13 cellular contexts compared by ENCODE assay signal in genomic region chr9:137235424-137236237, GRCh38. TPM values are rescaled to one million over a fixed set of nuclear protein-coding genes. Genes with fewer than 3 reads are reported as not detected.
DNase-seq lines count a peak whose midpoint lies in the region; ATAC-seq and TF ChIP-seq lines count a peak whose summit lies in the region.
"Had no signal": no experiment of that assay in that cellular context is flagged by ENCODE, and none has a peak within 500 bp of the region (broad histone marks: within the 10 kb centered on the region; RNA-seq: fewer than 3 reads in every experiment).

No MANE protein-coding gene starts in this region.

- H3K4me1 Mint-ChIP-seq in type B pancreatic cell (ENCODE audit: unreplicated experiment): peaks cover 5% of the 10 kb centered on the region
- peaks cover 12% of the 10 kb centered on the region for H3K4me1 Mint-ChIP-seq in stimulated activated effector memory CD8-positive, alpha-beta T cell treated with anti-CD3 and anti-CD28 coated beads, Interleukin-12 subunit alpha, Interleukin-12 subunit beta, amount 100 ng/mL, for 72 hours

- H3K4me1 ChIP-seq in left ventricle myocardium inferior (peaks cover 53% of the 10 kb centered on the region), right cardiac atrium (ENCODE audit: control insufficient read depth, insufficient read depth, low read length) (no peaks in the 10 kb centered on the region)

- POLR2A ChIA-PET in RWPE1 (lab: Yijun Ruan, JAX; ENCODE audit: low non-redundant PET): interaction anchor here (0.6 to 1.2 kb wide), 2 partner anchors 41 to 150 kb away, joined by 3 to 6 read pairs; no protein-coding TSS in a partner anchor

- H3K9me3 ChIP-seq in left ventricle myocardium inferior (replicated peaks): no peaks in the 10 kb centered on the region
- H3K9me3 ChIP-seq in right cardiac atrium (ENCODE audit: control insufficient read depth, low read length): no peaks in the 10 kb centered on the region
- H3K9me3 ChIP-seq: MG63 had no signal

- H3K27ac ChIP-seq in left ventricle myocardium inferior (replicated peaks): no peak overlapping the region
- H3K27ac ChIP-seq in right cardiac atrium (ENCODE audit: low read length): no peak overlapping the region
- 0 out of 2 replicates have a peak overlapping the region, but pooled peaks have one; percentile 100 for H3K27ac ChIP-seq in RWPE1

- H3K4me3 Mint-ChIP-seq in type B pancreatic cell: peak overlapping the region; percentile 34
- H3K4me3 Mint-ChIP-seq in stimulated activated effector memory CD8-positive, alpha-beta T cell treated with anti-CD3 and anti-CD28 coated beads, Interleukin-12 subunit alpha, Interleukin-12 subunit beta, amount 100 ng/mL, for 72 hours: no peak overlapping the region

- H3K36me3 Mint-ChIP-seq in type B pancreatic cell: no peaks in the 10 kb centered on the region
- H3K36me3 Mint-ChIP-seq in stimulated activated effector memory CD8-positive, alpha-beta T cell treated with anti-CD3 and anti-CD28 coated beads, Interleukin-12 subunit alpha, Interleukin-12 subunit beta, amount 100 ng/mL, for 72 hours: peaks cover 7% of the 10 kb centered on the region

- intact Hi-C loops in left ventricle myocardium inferior (cut with micrococcal nuclease) (loop anchor here (5.0 kb wide), 1 partner anchor 118 kb away; no protein-coding TSS in a partner anchor), right cardiac atrium (cut with DNase I) (no loop called here)

- H3K27me3 ChIP-seq in left ventricle myocardium inferior (ENCODE audit: low read depth): peaks cover 52% of the 10 kb centered on the region
- no peaks in the 10 kb centered on the region for H3K27me3 ChIP-seq in right cardiac atrium (ENCODE audit: control insufficient read depth, insufficient read depth)
- H3K27me3 ChIP-seq: MG63 had no signal

- H3K27ac Mint-ChIP-seq in type B pancreatic cell: peak overlapping the region; percentile 46
- no peak overlapping the region for H3K27ac Mint-ChIP-seq in stimulated activated effector memory CD8-positive, alpha-beta T cell treated with anti-CD3 and anti-CD28 coated beads, Interleukin-12 subunit alpha, Interleukin-12 subunit beta, amount 100 ng/mL, for 72 hours

- DNase-seq in left ventricle myocardium inferior (no peak), right cardiac atrium (no peak), RWPE1 (ENCODE audit: low spot score) (no peak), left kidney (ENCODE audit: low read depth, low spot score) (peak; percentile 28), type B pancreatic cell (ENCODE audit: extremely low spot score, unreplicated experiment) (no peak), NCI-H1436 treated with DMSO at 0.1 percent for 48 hours (lab: John Stamatoyannopoulos, UW) (no peak)
- no peak for DNase-seq in stimulated activated effector memory CD8-positive, alpha-beta T cell treated with anti-CD3 and anti-CD28 coated beads, Interleukin-12 subunit alpha, Interleukin-12 subunit beta, amount 100 ng/mL, for 72 hours (ENCODE audit: low spot score in 2 of 2)
- no peak for DNase-seq in activated CD4-positive, alpha-beta T cell treated with anti-CD3 and anti-CD28 coated beads for 48 hours

- no peaks in the 10 kb centered on the region for H3K9me3 Mint-ChIP-seq in type B pancreatic cell
- H3K9me3 Mint-ChIP-seq in stimulated activated effector memory CD8-positive, alpha-beta T cell treated with anti-CD3 and anti-CD28 coated beads, Interleukin-12 subunit alpha, Interleukin-12 subunit beta, amount 100 ng/mL, for 72 hours: no peaks in the 10 kb centered on the region

- H3K36me3 ChIP-seq in left ventricle myocardium inferior: no peaks in the 10 kb centered on the region
- H3K36me3 ChIP-seq: MG63 had no signal

- CTCF ChIA-PET in RWPE1 (lab: Yijun Ruan, JAX): interaction anchor here (0.6 to 3.3 kb wide), 27 partner anchors 9 to 259 kb away, joined by 3 to 24 read pairs (median 6); partner anchors contain the start of genes CYSRT1, DPP7, GRIN1 and LRRC26

- H3K4me3 ChIP-seq in left ventricle myocardium inferior (peak overlapping the region; percentile 50), right cardiac atrium (ENCODE audit: low read length) (no peak overlapping the region)
- H3K4me3 ChIP-seq: lung, MG63 had no signal

- WGBS in right cardiac atrium: 64% methylated on average over 35 of the region's 35 CpGs

- H3K27me3 Mint-ChIP-seq in type B pancreatic cell: no peaks in the 10 kb centered on the region

- no peak for TF ChIP-seq CTCF in left ventricle myocardium inferior (IDR thresholded peaks at IDR 0.05; ENCODE audit: borderline replicate concordance)
- no peak for TF ChIP-seq CTCF in RWPE1 (conservative IDR thresholded peaks at IDR 0.05; ENCODE audit: low read depth)
- TF ChIP-seq CTCF in type B pancreatic cell (conservative IDR thresholded peaks at IDR 0.05): peak; percentile 24

- ATAC-seq in right cardiac atrium: no peak
- ATAC-seq in stimulated activated effector memory CD8-positive, alpha-beta T cell treated with anti-CD3 and anti-CD28 coated beads, Interleukin-12 subunit alpha, Interleukin-12 subunit beta, amount 100 ng/mL, for 72 hours: no peak

RNA-seq across cellular contexts. Expression of gene SLC34A3, which starts 4.9 kb away (rescaled TPM):
- total RNA-seq in left ventricle myocardium inferior (not detected), right cardiac atrium (not detected), type B pancreatic cell (ENCODE audit: low replicate concordance) (0.41 and 0.81 TPM in 2 replicates)
- not detected for polyA plus RNA-seq in right cardiac atrium
- total RNA-seq: bronchial epithelial cell, endothelial cell of umbilical vein had no signal
- polyA plus RNA-seq: endothelial cell of umbilical vein had no signal

RNA-seq across cellular contexts. Expression of gene TUBB4B, which starts 5.5 kb away (rescaled TPM):
- 463 TPM for total RNA-seq in left ventricle myocardium inferior
- total RNA-seq in right cardiac atrium: 100 to 1,000 TPM; 203 to 461 (median 332) TPM
- 591 TPM for polyA plus RNA-seq in right cardiac atrium
- 326 and 349 TPM in 2 replicates for total RNA-seq in type B pancreatic cell (ENCODE audit: low replicate concordance)

RNA-seq across cellular contexts. Expression of gene RNF224, which starts 8.3 kb away (rescaled TPM):
- not detected for total RNA-seq in left ventricle myocardium inferior
- total RNA-seq in right cardiac atrium: not detected
- 0.09 TPM for polyA plus RNA-seq in right cardiac atrium
- total RNA-seq in type B pancreatic cell (ENCODE audit: low replicate concordance): 0.36 and 0.48 TPM in 2 replicates
- total RNA-seq: endothelial cell of umbilical vein, occipital lobe had no signal
- polyA plus RNA-seq: endothelial cell of umbilical vein had no signal

RNA-seq across cellular contexts. Expression of gene CYSRT1, which starts 10.7 kb away (rescaled TPM):
- total RNA-seq in left ventricle myocardium inferior (0.27 TPM), right cardiac atrium (under 1 TPM in 1 of 4 donors, not detected in 3; 0.17 TPM), type B pancreatic cell (ENCODE audit: low replicate concordance) (0.86 and 1.5 TPM in 2 replicates)
- 0.32 TPM for polyA plus RNA-seq in right cardiac atrium
- total RNA-seq: occipital lobe had no signal

RNA-seq across cellular contexts. Expression of gene RNF208, which starts 13.6 kb away (rescaled TPM):
- total RNA-seq in left ventricle myocardium inferior: 31.5 TPM
- 10 to 100 TPM; 17.7 to 25.9 (median 23.7) TPM for total RNA-seq in right cardiac atrium
- 36.0 TPM for polyA plus RNA-seq in right cardiac atrium
- total RNA-seq in type B pancreatic cell (ENCODE audit: low replicate concordance): 12.1 and 15.7 TPM in 2 replicates
- total RNA-seq: bronchial epithelial cell had no signal
